In the genomic region with DNA sequence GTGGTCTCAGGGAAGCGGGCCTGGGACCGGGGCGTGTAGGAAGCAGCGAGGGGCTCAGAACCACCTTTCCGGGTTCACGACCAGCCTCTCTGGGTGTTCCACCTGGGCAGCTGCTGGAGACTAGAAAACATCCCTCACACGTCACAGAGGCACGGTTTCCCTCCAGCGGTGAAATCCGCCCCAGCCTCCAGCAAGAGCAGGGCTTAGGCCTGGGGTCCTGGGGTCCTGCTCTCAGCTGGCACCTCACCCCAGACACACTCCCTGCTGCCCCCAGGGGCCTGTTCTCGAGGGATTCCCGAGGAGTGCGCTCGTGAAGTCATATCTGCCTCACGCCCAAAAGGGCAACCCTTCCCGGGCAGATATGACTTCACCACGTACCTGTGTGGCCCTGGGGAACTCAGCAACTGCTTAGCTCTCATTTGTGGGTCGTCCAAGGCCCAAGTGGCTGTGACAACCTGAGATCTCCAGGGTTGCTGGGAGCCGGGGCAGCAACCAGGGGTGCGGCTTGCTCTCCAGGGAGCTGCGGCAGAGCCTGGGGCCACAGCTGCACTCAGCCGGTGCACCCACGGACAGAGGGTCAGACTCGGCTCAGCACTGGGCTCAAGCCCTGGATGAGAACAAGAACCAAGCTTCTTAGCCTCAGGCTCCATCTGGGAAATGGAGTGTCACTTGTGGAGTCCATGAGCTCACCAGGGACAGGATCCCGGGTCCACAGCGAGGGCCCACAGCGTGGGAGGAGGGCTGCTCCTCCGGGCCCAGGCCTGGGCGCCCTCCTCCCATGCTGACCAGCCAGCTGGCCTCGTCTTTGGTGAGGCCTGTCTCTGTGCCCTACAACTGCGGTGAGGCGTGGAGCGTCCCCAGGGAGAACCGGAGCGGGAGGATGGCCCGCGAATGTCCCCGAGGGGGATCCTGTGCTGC, we compare ENCODE assay signal across 9 cellular contexts. TPM values are rescaled to one million over a fixed set of nuclear protein-coding genes. Genes with fewer than 3 reads are reported as not detected.
DNase-seq lines count a peak whose midpoint lies in the region; ATAC-seq, FAIRE-seq and TF ChIP-seq lines count a peak whose summit lies in the region.
"Had no signal": no experiment of that assay in that cellular context is flagged by ENCODE, and none has a peak within 500 bp of the region (broad histone marks: within the 10 kb centered on the region; RNA-seq: fewer than 3 reads in every experiment).

No MANE protein-coding gene starts in this region.

- peaks cover 8% of the 10 kb centered on the region for H3K36me3 Mint-ChIP-seq in CD8-positive, alpha-beta T cell
- H3K36me3 Mint-ChIP-seq in central memory CD8-positive, alpha-beta T cell (ENCODE audit: insufficient read depth), result peaks cover 13% of the 10 kb centered on the region
- no peaks in the 10 kb centered on the region for H3K36me3 Mint-ChIP-seq in neural crest cell (ENCODE audit: low read depth)

- H3K36me3 ChIP-seq in CD8-positive, alpha-beta T cell (ENCODE audit: insufficient read depth, low read length), result no peaks in the 10 kb centered on the region

- H3K27ac ChIP-seq in CD8-positive, alpha-beta T cell (ENCODE audit: low read depth, low read length), result no peak overlapping the region

- DNase-seq in CD8-positive, alpha-beta T cell, result peak in 1 of 7 experiments; percentile 37
- DNase-seq in HTR-8/SVneo (ENCODE audit: insufficient read length, low spot score) (no peak), neural crest cell (ENCODE audit: low read depth, low spot score) (no peak), GOT3 (lab: John Stamatoyannopoulos, UW) (no peak), UCSD-AML1 (lab: John Stamatoyannopoulos, UW; ENCODE audit: unreplicated experiment) (no peak), islet precursor cell (no peak)
- DNase-seq in central memory CD8-positive, alpha-beta T cell (ENCODE audit: low spot score in 2 of 2), result no peak
- DNase-seq in activated CD4-positive, alpha-beta T cell treated with anti-CD3 and anti-CD28 coated beads for 4 hours, result no peak
- DNase-seq: erythroblast had no signal

- no peaks in the 10 kb centered on the region for H3K27me3 ChIP-seq in CD8-positive, alpha-beta T cell (ENCODE audit: insufficient read depth, low read length)

- no peaks in the 10 kb centered on the region for H3K9me3 ChIP-seq in CD8-positive, alpha-beta T cell (ENCODE audit: low read length)

- H3K27ac Mint-ChIP-seq in CD8-positive, alpha-beta T cell, result peak overlapping the region; percentile 84
- H3K27ac Mint-ChIP-seq in central memory CD8-positive, alpha-beta T cell (ENCODE audit: low read depth), result no peak overlapping the region
- no peak overlapping the region for H3K27ac Mint-ChIP-seq in neural crest cell (ENCODE audit: unreplicated experiment)

- no peak for ATAC-seq in CD8-positive, alpha-beta T cell
- ATAC-seq in central memory CD8-positive, alpha-beta T cell (replicated peaks; ENCODE audit: extremely low read depth, poor library complexity, severe bottlenecking), result no peak

- H3K9me3 Mint-ChIP-seq in CD8-positive, alpha-beta T cell, result no peaks in the 10 kb centered on the region
- H3K9me3 Mint-ChIP-seq in central memory CD8-positive, alpha-beta T cell, result no peaks in the 10 kb centered on the region
- H3K9me3 Mint-ChIP-seq in neural crest cell, result no peaks in the 10 kb centered on the region

- H3K4me3 ChIP-seq in CD8-positive, alpha-beta T cell (ENCODE audit: low read depth, low read length), result peak overlapping the region; percentile 55

- H3K27me3 Mint-ChIP-seq in CD8-positive, alpha-beta T cell (ENCODE audit: low read depth), result no peaks in the 10 kb centered on the region
- peaks cover 9% of the 10 kb centered on the region for H3K27me3 Mint-ChIP-seq in central memory CD8-positive, alpha-beta T cell
- peaks cover 4% of the 10 kb centered on the region for H3K27me3 Mint-ChIP-seq in neural crest cell (ENCODE audit: low read depth)

- peaks cover 17% of the 10 kb centered on the region for H3K4me1 Mint-ChIP-seq in CD8-positive, alpha-beta T cell (ENCODE audit: low read depth)
- peaks cover 19% of the 10 kb centered on the region for H3K4me1 Mint-ChIP-seq in central memory CD8-positive, alpha-beta T cell
- peaks cover 10% of the 10 kb centered on the region for H3K4me1 Mint-ChIP-seq in neural crest cell

- intact Hi-C loops in CD8-positive, alpha-beta T cell (cut with DNase I, micrococcal nuclease), result loop anchor here in 1 of 2 experiments (5.0 kb wide), 2 partner anchors 88 to 183 kb away; a partner anchor contains a TSS

- peak overlapping the region; percentile 80 for H3K4me3 Mint-ChIP-seq in CD8-positive, alpha-beta T cell
- H3K4me3 Mint-ChIP-seq in central memory CD8-positive, alpha-beta T cell, result peak overlapping the region; percentile 75
- peak overlapping the region; percentile 75 for H3K4me3 Mint-ChIP-seq in neural crest cell

- POLR2A ChIA-PET in CD8-positive, alpha-beta T cell (lab: Charles Lee), result no interaction called here

- FAIRE-seq in HTR-8/SVneo (lab: Jason Lieb, UNC), result peak; percentile 76

- CTCF ChIA-PET in CD8-positive, alpha-beta T cell (lab: Charles Lee), result interaction anchor here (0.6 to 1.4 kb wide), 3 partner anchors 16 to 401 kb away, joined by 3 to 6 read pairs (median 3); a partner anchor contains a TSS

- peaks cover 15% of the 10 kb centered on the region for H3K4me1 ChIP-seq in CD8-positive, alpha-beta T cell (ENCODE audit: insufficient read depth, low read length)

- no peak for TF ChIP-seq CTCF in CD8-positive, alpha-beta T cell (IDR thresholded peaks at IDR 0.05)
- no peak for TF ChIP-seq CTCF in neural crest cell (conservative IDR thresholded peaks at IDR 0.05)

RNA-seq across cellular contexts. Expression of a gene that starts 0.7 kb away (rescaled TPM):
- total RNA-seq in CD8-positive, alpha-beta T cell, result under 1 TPM; 0.50 to 0.52 TPM
- 1.5 and 1.9 TPM in 2 replicates for total RNA-seq in neural crest cell

RNA-seq across cellular contexts. Expression of a gene that starts 7.1 kb away (rescaled TPM):
- not detected for total RNA-seq in CD8-positive, alpha-beta T cell
- not detected in 2 replicates for total RNA-seq in neural crest cell

RNA-seq across cellular contexts. Expression of a gene that starts 17.4 kb away (rescaled TPM):
- total RNA-seq in CD8-positive, alpha-beta T cell, result under 1 TPM; 0.11 to 0.14 TPM
- total RNA-seq in neural crest cell, result not detected in 2 replicates

RNA-seq across cellular contexts. Expression of a gene that starts 19.4 kb away (rescaled TPM):
- 10 to 100 TPM; 43.3 to 48.0 TPM for total RNA-seq in CD8-positive, alpha-beta T cell
- 22.3 and 26.5 TPM in 2 replicates for total RNA-seq in neural crest cell

RNA-seq across cellular contexts. Expression of a gene that starts 34.1 kb away (rescaled TPM):
- total RNA-seq in CD8-positive, alpha-beta T cell, result 100 to 1,000 TPM; 284 to 287 TPM
- 193 and 201 TPM in 2 replicates for total RNA-seq in neural crest cell
